1 cellular context compared by ENCODE assay signal in the genomic region with DNA sequence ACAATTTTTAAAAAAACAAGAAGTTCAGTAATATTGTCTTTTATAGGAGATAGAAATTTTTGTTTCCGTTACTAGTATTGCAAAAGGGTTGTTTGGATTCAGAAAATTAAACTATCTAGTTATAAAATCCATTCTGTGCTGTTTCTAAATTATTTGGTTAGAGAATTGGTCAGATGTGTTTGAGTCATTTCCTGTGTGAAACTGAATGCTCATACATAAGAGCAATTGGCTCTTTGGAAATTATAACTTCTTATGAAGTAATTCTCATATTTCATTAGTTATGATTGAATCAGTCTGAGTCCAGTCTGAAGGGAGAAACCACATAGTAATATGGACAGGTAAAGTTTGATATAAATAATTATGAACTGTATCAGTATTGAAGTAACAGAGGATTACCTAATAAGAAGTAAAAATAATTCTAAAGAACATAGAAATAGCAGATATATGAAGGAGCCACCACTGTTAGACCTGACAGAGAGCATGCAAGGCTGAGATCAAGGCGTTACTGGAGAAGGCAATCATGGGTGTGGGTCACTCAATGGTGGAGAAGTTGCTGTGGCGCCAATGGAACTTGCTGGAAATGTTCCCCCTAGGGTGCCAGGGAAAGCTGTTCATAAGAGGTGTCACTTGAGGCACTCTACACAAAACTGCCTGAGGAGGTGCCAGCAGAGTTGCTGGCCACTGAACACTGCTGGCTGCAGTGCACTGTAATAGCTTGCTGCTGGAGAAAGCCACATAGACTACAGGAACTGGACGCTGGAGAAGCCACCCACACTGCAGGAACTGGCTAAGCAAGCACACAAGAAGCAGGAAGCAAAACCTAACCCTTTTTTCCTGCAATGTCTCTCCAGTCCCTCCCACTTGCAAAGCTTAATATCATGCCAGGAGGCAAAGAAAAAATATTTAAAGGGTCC.
TF ChIP-seq lines count a peak whose summit lies in the region.

No MANE protein-coding gene starts in this region.

TF ChIP-seq in HepG2, 621 proteins besides CTCF, POLR2A, EP300 and RAD21 (continued from another document):
- TF ChIP-seq, protein P1, sequence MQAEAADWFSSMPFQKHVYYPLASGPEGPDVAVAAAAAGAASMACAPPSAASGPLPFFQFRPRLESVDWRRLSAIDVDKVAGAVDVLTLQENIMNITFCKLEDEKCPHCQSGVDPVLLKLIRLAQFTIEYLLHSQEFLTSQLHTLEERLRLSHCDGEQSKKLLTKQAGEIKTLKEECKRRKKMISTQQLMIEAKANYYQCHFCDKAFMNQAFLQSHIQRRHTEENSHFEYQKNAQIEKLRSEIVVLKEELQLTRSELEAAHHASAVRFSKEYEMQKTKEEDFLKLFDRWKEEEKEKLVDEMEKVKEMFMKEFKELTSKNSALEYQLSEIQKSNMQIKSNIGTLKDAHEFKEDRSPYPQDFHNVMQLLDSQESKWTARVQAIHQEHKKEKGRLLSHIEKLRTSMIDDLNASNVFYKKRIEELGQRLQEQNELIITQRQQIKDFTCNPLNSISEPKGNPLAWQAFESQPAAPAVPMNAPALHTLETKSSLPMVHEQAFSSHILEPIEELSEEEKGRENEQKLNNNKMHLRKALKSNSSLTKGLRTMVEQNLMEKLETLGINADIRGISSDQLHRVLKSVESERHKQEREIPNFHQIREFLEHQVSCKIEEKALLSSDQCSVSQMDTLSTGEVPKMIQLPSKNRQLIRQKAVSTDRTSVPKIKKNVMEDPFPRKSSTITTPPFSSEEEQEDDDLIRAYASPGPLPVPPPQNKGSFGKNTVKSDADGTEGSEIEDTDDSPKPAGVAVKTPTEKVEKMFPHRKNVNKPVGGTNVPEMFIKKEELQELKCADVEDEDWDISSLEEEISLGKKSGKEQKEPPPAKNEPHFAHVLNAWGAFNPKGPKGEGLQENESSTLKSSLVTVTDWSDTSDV (CRISPR knock-in tag; IDR thresholded peaks at IDR 0.05): no peak
- TF ChIP-seq, protein P2, sequence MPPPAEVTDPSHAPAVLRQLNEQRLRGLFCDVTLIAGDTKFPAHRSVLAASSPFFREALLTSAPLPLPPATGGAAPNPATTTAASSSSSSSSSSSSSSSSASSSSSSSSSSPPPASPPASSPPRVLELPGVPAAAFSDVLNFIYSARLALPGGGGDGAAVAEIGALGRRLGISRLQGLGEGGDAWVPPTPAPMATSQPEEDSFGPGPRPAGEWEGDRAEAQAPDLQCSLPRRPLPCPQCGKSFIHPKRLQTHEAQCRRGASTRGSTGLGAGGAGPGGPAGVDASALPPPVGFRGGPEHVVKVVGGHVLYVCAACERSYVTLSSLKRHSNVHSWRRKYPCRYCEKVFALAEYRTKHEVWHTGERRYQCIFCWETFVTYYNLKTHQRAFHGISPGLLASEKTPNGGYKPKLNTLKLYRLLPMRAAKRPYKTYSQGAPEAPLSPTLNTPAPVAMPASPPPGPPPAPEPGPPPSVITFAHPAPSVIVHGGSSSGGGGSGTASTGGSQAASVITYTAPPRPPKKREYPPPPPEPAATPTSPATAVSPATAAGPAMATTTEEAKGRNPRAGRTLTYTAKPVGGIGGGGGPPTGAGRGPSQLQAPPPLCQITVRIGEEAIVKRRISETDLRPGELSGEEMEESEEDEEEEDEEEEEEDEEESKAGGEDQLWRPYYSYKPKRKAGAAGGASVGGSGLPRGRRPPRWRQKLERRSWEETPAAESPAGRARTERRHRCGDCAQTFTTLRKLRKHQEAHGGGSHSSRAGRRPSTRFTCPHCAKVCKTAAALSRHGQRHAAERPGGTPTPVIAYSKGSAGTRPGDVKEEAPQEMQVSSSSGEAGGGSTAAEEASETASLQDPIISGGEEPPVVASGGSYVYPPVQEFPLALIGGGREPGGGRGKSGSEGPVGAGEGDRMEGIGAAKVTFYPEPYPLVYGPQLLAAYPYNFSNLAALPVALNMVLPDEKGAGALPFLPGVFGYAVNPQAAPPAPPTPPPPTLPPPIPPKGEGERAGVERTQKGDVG (CRISPR knock-in tag; IDR thresholded peaks at IDR 0.05; ENCODE audit: borderline replicate concordance): no peak
- TF ChIP-seq TRIM24 (CRISPR knock-in tag; IDR thresholded peaks at IDR 0.05) (no peak), ZSCAN29 (CRISPR knock-in tag; conservative IDR thresholded peaks at IDR 0.05) (no peak), ZNF720 (CRISPR knock-in tag; IDR thresholded peaks at IDR 0.05) (no peak), HOXA5 (CRISPR knock-in tag; IDR thresholded peaks at IDR 0.05) (no peak), ZBTB20 (CRISPR knock-in tag; IDR thresholded peaks at IDR 0.05; ENCODE audit: borderline replicate concordance, low read depth) (no peak), ZNF7 (CRISPR knock-in tag; IDR thresholded peaks at IDR 0.05) (no peak), NAIF1 (CRISPR knock-in tag; IDR thresholded peaks at IDR 0.05; ENCODE audit: borderline replicate concordance) (no peak), MXD4 (CRISPR knock-in tag; IDR thresholded peaks at IDR 0.05) (no peak), NFIC (IDR thresholded peaks at IDR 0.05; ENCODE audit: low read length) (no peak), ZNF276 (CRISPR knock-in tag; IDR thresholded peaks at IDR 0.05; ENCODE audit: low read depth) (no peak), ZNF124 (CRISPR knock-in tag; IDR thresholded peaks at IDR 0.05) (no peak), ZNF766 (CRISPR knock-in tag; IDR thresholded peaks at IDR 0.05; ENCODE audit: borderline replicate concordance) (no peak), DPF2 (CRISPR knock-in tag; IDR thresholded peaks at IDR 0.05; ENCODE audit: borderline replicate concordance, low read depth) (no peak), ZKSCAN5 (CRISPR knock-in tag; IDR thresholded peaks at IDR 0.05) (no peak)
- TF ChIP-seq, protein P3, sequence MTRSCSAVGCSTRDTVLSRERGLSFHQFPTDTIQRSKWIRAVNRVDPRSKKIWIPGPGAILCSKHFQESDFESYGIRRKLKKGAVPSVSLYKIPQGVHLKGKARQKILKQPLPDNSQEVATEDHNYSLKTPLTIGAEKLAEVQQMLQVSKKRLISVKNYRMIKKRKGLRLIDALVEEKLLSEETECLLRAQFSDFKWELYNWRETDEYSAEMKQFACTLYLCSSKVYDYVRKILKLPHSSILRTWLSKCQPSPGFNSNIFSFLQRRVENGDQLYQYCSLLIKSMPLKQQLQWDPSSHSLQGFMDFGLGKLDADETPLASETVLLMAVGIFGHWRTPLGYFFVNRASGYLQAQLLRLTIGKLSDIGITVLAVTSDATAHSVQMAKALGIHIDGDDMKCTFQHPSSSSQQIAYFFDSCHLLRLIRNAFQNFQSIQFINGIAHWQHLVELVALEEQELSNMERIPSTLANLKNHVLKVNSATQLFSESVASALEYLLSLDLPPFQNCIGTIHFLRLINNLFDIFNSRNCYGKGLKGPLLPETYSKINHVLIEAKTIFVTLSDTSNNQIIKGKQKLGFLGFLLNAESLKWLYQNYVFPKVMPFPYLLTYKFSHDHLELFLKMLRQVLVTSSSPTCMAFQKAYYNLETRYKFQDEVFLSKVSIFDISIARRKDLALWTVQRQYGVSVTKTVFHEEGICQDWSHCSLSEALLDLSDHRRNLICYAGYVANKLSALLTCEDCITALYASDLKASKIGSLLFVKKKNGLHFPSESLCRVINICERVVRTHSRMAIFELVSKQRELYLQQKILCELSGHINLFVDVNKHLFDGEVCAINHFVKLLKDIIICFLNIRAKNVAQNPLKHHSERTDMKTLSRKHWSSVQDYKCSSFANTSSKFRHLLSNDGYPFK (CRISPR knock-in tag; IDR thresholded peaks at IDR 0.05; ENCODE audit: borderline replicate concordance): no peak
- TF ChIP-seq, protein P4, sequence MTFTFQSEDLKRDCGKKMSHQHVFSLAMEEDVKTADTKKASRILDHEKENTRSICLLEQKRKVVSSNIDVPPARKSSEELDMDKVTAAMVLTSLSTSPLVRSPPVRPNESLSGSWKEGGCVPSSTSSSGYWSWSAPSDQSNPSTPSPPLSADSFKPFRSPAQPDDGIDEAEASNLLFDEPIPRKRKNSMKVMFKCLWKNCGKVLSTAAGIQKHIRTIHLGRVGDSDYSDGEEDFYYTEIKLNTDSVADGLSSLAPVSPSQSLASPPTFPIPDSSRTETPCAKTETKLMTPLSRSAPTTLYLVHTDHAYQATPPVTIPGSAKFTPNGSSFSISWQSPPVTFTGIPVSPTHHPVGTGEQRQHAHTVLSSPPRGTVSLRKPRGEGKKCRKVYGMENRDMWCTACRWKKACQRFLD (CRISPR knock-in tag; IDR thresholded peaks at IDR 0.05; ENCODE audit: borderline replicate concordance): no peak
